8 cellular contexts compared by ENCODE assay signal in genomic region chr15:90106522-90107117, GRCh38. TPM values are rescaled to one million over a fixed set of nuclear protein-coding genes. Genes with fewer than 3 reads are reported as not detected.
DNase-seq lines count a peak whose midpoint lies in the region; ATAC-seq, FAIRE-seq and TF ChIP-seq lines count a peak whose summit lies in the region.
"Had no signal": no experiment of that assay in that cellular context is flagged by ENCODE, and none has a peak within 500 bp of the region (broad histone marks: within the 10 kb centered on the region; RNA-seq: fewer than 3 reads in every experiment).

No MANE protein-coding gene starts in this region.

- no peaks in the 10 kb centered on the region for H3K36me3 ChIP-seq in SK-N-SH (replicated peaks in 1 of 2; ENCODE audit: control insufficient read depth in 1 of 2, insufficient read depth in 2 of 2, low read length in 1 of 2)
- H3K36me3 ChIP-seq in small intestine (ENCODE audit: control insufficient read depth in 2 of 2, insufficient read depth in 2 of 2, low read length in 2 of 2), result no peaks in the 10 kb centered on the region

- peak; percentile 63 for ATAC-seq in Right ventricle myocardium inferior
- ATAC-seq in GM18519 (IDR thresholded peaks at IDR 0.05; ENCODE audit: low FRiP score, unreplicated experiment), result no peak

- H3K4me1 ChIP-seq in SK-N-SH (ENCODE audit: control insufficient read depth in 1 of 2, insufficient read depth in 2 of 2, low read depth in 1 of 2, low read length in 1 of 2) (peaks cover 0 to 7% of the 10 kb centered on the region in 2 experiments; a peak in 1 of 4 replicates), small intestine (ENCODE audit: control insufficient read depth in 2 of 2, insufficient read depth in 1 of 2, low read depth in 1 of 2, low read length in 1 of 2) (peaks cover 0 to 6% of the 10 kb centered on the region in 2 donors)

- WGBS in SK-N-SH (ENCODE audit: low lambda C conversion rate), result 54% methylated on average over 7 of the region's 7 CpGs
- WGBS in small intestine, 3 donors, result 56 to 66% (median 59%) methylated on average over 7 of the region's 7 CpGs

- no peaks in the 10 kb centered on the region for H3K36me3 Mint-ChIP-seq in HFFc6 (ENCODE audit: low read depth)

- H3K9me3 Mint-ChIP-seq in HFFc6, result no peaks in the 10 kb centered on the region

- peaks cover 20% of the 10 kb centered on the region for H3K4me1 Mint-ChIP-seq in HFFc6 (ENCODE audit: low read depth)

- peaks cover 3% of the 10 kb centered on the region for H3K27me3 Mint-ChIP-seq in HFFc6 (ENCODE audit: insufficient read depth)

- no peak overlapping the region for H3K4me3 ChIP-seq in SK-N-SH (ENCODE audit: low read depth in 2 of 2, low read length in 1 of 2)
- H3K4me3 ChIP-seq in small intestine (ENCODE audit: low read depth in 1 of 2, low read length in 2 of 2), result no peak overlapping the region

- no peak overlapping the region for H3K4me3 Mint-ChIP-seq in HFFc6

- no peaks in the 10 kb centered on the region for H3F3A ChIP-seq in SK-N-SH (replicated peaks; ENCODE audit: insufficient read depth)

- H2AFZ ChIP-seq in SK-N-SH (ENCODE audit: low read depth), result peak overlapping the region; percentile 63; the same call in 1 of the 2 replicates

- no peaks in the 10 kb centered on the region for H3K27me3 ChIP-seq in SK-N-SH (ENCODE audit: insufficient read depth)
- no peaks in the 10 kb centered on the region for H3K27me3 ChIP-seq in small intestine (ENCODE audit: control insufficient read depth in 2 of 2, insufficient read depth in 2 of 2, low read length in 2 of 2)

- H3K27ac ChIP-seq in SK-N-SH (ENCODE audit: low read depth in 2 of 2, low read length in 1 of 2), result no peak overlapping the region
- H3K27ac ChIP-seq in small intestine (ENCODE audit: low read depth in 1 of 2, low read length in 1 of 2), result no peak overlapping the region

- no peak for FAIRE-seq in small intestine (lab: Jason Lieb, UNC)

- POLR2A ChIA-PET in SK-N-SH (lab: Yijun Ruan, JAX), result no interaction called here

- H3K79me2 ChIP-seq in SK-N-SH (ENCODE audit: insufficient read depth), result no peaks in the 10 kb centered on the region

- TF ChIP-seq EP300 in SK-N-SH (IDR thresholded peaks at IDR 0.05; ENCODE audit: borderline replicate concordance in 1 of 2, low read depth in 1 of 2, low read length in 1 of 2), result no peak

- TF ChIP-seq CTCF in HFFc6 (IDR thresholded peaks at IDR 0.05) (no peak), SK-N-SH (IDR thresholded peaks at IDR 0.05) (no peak)

- CTCF ChIA-PET in SK-N-SH (lab: Yijun Ruan, JAX), result interaction anchor here (0.9 to 1.3 kb wide), 4 partner anchors 15 to 37 kb away, joined by 3 to 4 read pairs (median 4); no protein-coding TSS in a partner anchor

- H3K4me2 ChIP-seq in SK-N-SH, result 0 out of 2 replicates have a peak overlapping the region, but pooled peaks have one; percentile 37

- intact Hi-C loops in Right ventricle myocardium inferior (cut with DNase I), result loop anchor here (1.0 kb wide), 1 partner anchor 20 kb away; no protein-coding TSS in a partner anchor

- H4K20me1 ChIP-seq in SK-N-SH (ENCODE audit: insufficient read depth), result no peaks in the 10 kb centered on the region

- H3K9me3 ChIP-seq in SK-N-SH, result no peaks in the 10 kb centered on the region
- no peaks in the 10 kb centered on the region for H3K9me3 ChIP-seq in small intestine (ENCODE audit: control insufficient read depth, low read depth)

- no peaks in the 10 kb centered on the region for H3K9me2 ChIP-seq in SK-N-SH

- H3K27ac Mint-ChIP-seq in HFFc6, result peak overlapping the region; percentile 51; the same call in 1 of the 2 replicates

- DNase-seq in HFFc6 (peak; percentile 45), SK-N-SH (peak; percentile 71), Right ventricle myocardium inferior (ENCODE audit: missing footprints) (no peak), small intestine (peak; percentile 54), NCI-H1930 (lab: John Stamatoyannopoulos, UW) (no peak), activated gamma-delta T cell treated with Interleukin-2 at 50 U/mL for 16 hours (no peak)
- DNase-seq: activated CD8-positive, alpha-beta memory T cell treated with anti-CD3 and anti-CD28 coated beads, Interleukin-2, amount 50 U/mL, for 48 hours had no signal

- no peak for TF ChIP-seq RAD21 in SK-N-SH (IDR thresholded peaks at IDR 0.05; ENCODE audit: low read length)

- H3K9ac ChIP-seq in SK-N-SH, result no peak overlapping the region

TF ChIP-seq in SK-N-SH, 30 proteins besides CTCF, POLR2A, EP300 and RAD21:
- no peak for TF ChIP-seq USF2 (IDR thresholded peaks at IDR 0.05; ENCODE audit: borderline replicate concordance, low read depth, low read length)
- peak; percentile 70; the same call in 1 of the 2 replicates for TF ChIP-seq FOSL2 (IDR thresholded peaks at IDR 0.05; ENCODE audit: borderline replicate concordance, low read depth)
- no peak for TF ChIP-seq MAX (IDR thresholded peaks at IDR 0.05; ENCODE audit: low read depth)
- peak; percentile 72 for TF ChIP-seq PBX3 (IDR thresholded peaks at IDR 0.05)
- no peak for TF ChIP-seq FOXM1 (IDR thresholded peaks at IDR 0.05; ENCODE audit: low read depth)
- TF ChIP-seq MEF2A (IDR thresholded peaks at IDR 0.05; ENCODE audit: borderline replicate concordance, low read depth), result no peak
- TF ChIP-seq TEAD4 (IDR thresholded peaks at IDR 0.05; ENCODE audit: borderline replicate concordance, insufficient read depth), result no peak
- TF ChIP-seq TAF1 (IDR thresholded peaks at IDR 0.05; ENCODE audit: borderline replicate concordance, low read depth, low read length), result no peak
- no peak for TF ChIP-seq GABPA (IDR thresholded peaks at IDR 0.05; ENCODE audit: low read depth)
- no peak for TF ChIP-seq TCF12 (IDR thresholded peaks at IDR 0.05)
- 0 out of 2 replicates have a peak, but pooled peaks have one; percentile 38 for TF ChIP-seq RCOR1 (IDR thresholded peaks at IDR 0.05; ENCODE audit: low read length)
- no peak for TF ChIP-seq JUND (IDR thresholded peaks at IDR 0.05)
- no peak for TF ChIP-seq FOXJ3 (CRISPR knock-in tag; IDR thresholded peaks at IDR 0.05)
- TF ChIP-seq ZBTB33 (IDR thresholded peaks at IDR 0.05; ENCODE audit: borderline replicate concordance, low read depth), result no peak
- 0 out of 2 replicates have a peak, but pooled peaks have one; percentile 28 for TF ChIP-seq YY1 (IDR thresholded peaks at IDR 0.05; ENCODE audit: low read depth)
- TF ChIP-seq NFIC (IDR thresholded peaks at IDR 0.05; ENCODE audit: borderline replicate concordance), result no peak

RNA-seq across cellular contexts. Expression of gene IDH2, which starts 4.4 kb away (rescaled TPM):
- 10 to 100 TPM; 26.3 to 32.4 (median 28.9) TPM for total RNA-seq in HFFc6 (2021; fragmentation: NEBNext Ultra II Directional; extraction: Animal tissue kit (Norgen Biotek cat#: 25700))
- polyA plus RNA-seq in SK-N-SH (2012; rRNA removed) (24.7 and 25.2 TPM in 2 replicates), small intestine (100 to 1,000 TPM in 1 of 3 donors, 10 to 100 TPM in 2; 26.8 to 285 (median 43.2) TPM)
- 12.0 and 19.2 TPM in 2 replicates for polyA plus RNA-seq in SK-N-SH (2012; cell fraction: cytosol; rRNA removed)
- 15.3 TPM in 2 replicates for polyA plus RNA-seq in SK-N-SH (2012; cell fraction: nucleus; rRNA removed)
- 1,173 TPM for total RNA-seq in Right ventricle myocardium inferior

Comparison
In these comparisons a context has a peak if more than half of its experiments do, and no peak if none do; other contexts are left out.
1. DNase-seq: peak in HFFc6 (single experiment), SK-N-SH (single experiment) and small intestine (single experiment); none in Right ventricle myocardium inferior (single experiment), NCI-H1930 (0 of 2) and activated gamma-delta T cell treated with Interleukin-2 at 50 U/mL for 16 hours (single experiment).
2. RNA of gene IDH2, which starts 4.4 kb away (total RNA-seq): 1,173 TPM in Right ventricle myocardium inferior (single experiment); 26.3 to 32.4 TPM in HFFc6; every median in the first group is over 10 times any median in the second.